In genomic region chr1:86119214-86119764, GRCh38 we compare ENCODE assay signal across 21 cellular contexts. TPM values are rescaled to one million over a fixed set of nuclear protein-coding genes. Genes with fewer than 3 reads are reported as not detected.
DNase-seq lines count a peak whose midpoint lies in the region; ATAC-seq, FAIRE-seq and TF ChIP-seq lines count a peak whose summit lies in the region.
"Had no signal": no experiment of that assay in that cellular context is flagged by ENCODE, and none has a peak within 500 bp of the region (broad histone marks: within the 10 kb centered on the region; RNA-seq: fewer than 3 reads in every experiment).

No MANE protein-coding gene starts in this region.

- DNase-seq in AG08395 (ENCODE audit: low spot score) (peak; percentile 2), ELR (ENCODE audit: low read depth) (peak; percentile 14), MM.1S (no peak), bronchial epithelial cell (ENCODE audit: low read depth) (peak; percentile 21), MV-4-11 (lab: John Stamatoyannopoulos, UW) (no peak), hypothalamus (lab: John Stamatoyannopoulos, UW) (no peak)
- DNase-seq in activated CD8-positive, alpha-beta memory T cell treated with anti-CD3 and anti-CD28 coated beads, Interleukin-2, amount 50 U/mL, for 4 hours: no peak
- DNase-seq: KBM-7, NCI-H1092, NCI-H146, NCI-H2081, NCI-H2171 treated with DMSO at 0.1 percent for 48 hours, NCI-H446 treated with DMSO at 0.1 percent for 48 hours, Right ventricle myocardium superior had no signal

- H3K36me3 ChIP-seq in MM.1S (replicated peaks; ENCODE audit: insufficient read depth, low read length) (no peaks in the 10 kb centered on the region), bronchial epithelial cell (ENCODE audit: control insufficient read depth, insufficient read depth, low read length) (no peaks in the 10 kb centered on the region)

- no peaks in the 10 kb centered on the region for H4K20me1 ChIP-seq in MM.1S (ENCODE audit: insufficient read depth, low read length)

- no peak overlapping the region for H3K9ac ChIP-seq in MM.1S (ENCODE audit: low read length)

- FAIRE-seq in bronchial epithelial cell (lab: Jason Lieb, UNC): no peak
- FAIRE-seq: D721Med, RCC 7860 had no signal

- H3K4me2 ChIP-seq in MM.1S (ENCODE audit: low read depth, low read length): 0 out of 2 replicates have a peak overlapping the region, but pooled peaks have one; percentile 7
- H3K4me2 ChIP-seq: GM23338 had no signal

- no peaks in the 10 kb centered on the region for H3K9me2 ChIP-seq in MM.1S (replicated peaks; ENCODE audit: insufficient read depth, low read length)

- H3K79me2 ChIP-seq in MM.1S (ENCODE audit: low read length): no peaks in the 10 kb centered on the region

- TF ChIP-seq CTCF in MM.1S (IDR thresholded peaks at IDR 0.05; ENCODE audit: low read length) (no peak), bronchial epithelial cell (IDR thresholded peaks at IDR 0.05; ENCODE audit: insufficient read depth, low read length, severe bottlenecking) (no peak)

- no peak overlapping the region for H2AFZ ChIP-seq in MM.1S (ENCODE audit: low read length)
- H2AFZ ChIP-seq: GM23338 had no signal

- ATAC-seq in GM18517 (IDR thresholded peaks at IDR 0.05; ENCODE audit: unreplicated experiment): no peak
- ATAC-seq: GM23338 had no signal

- 0 out of 2 replicates have a peak, but pooled peaks cover 3% of the 10 kb centered on the region for H3K27me3 ChIP-seq in MM.1S (replicated peaks; ENCODE audit: insufficient read depth, low read length)
- no peaks in the 10 kb centered on the region for H3K27me3 ChIP-seq in bronchial epithelial cell (ENCODE audit: control insufficient read depth, insufficient read depth, low read length)

- no peak overlapping the region for H3K4me3 ChIP-seq in MM.1S (ENCODE audit: low read length)
- H3K4me3 ChIP-seq in bronchial epithelial cell (ENCODE audit: low read depth, low read length): no peak overlapping the region
- H3K4me3 ChIP-seq: GM23338, SK-N-MC had no signal

- H3K27ac ChIP-seq in MM.1S (ENCODE audit: low read length): no peak overlapping the region
- H3K27ac ChIP-seq: C4-2B, SK-N-MC had no signal

- H3K9me3 ChIP-seq in MM.1S (replicated peaks; ENCODE audit: insufficient read depth, low read length): no peaks in the 10 kb centered on the region

- no peaks in the 10 kb centered on the region for H3F3A ChIP-seq in MM.1S (ENCODE audit: insufficient read depth, low read length)

- peaks cover 11% of the 10 kb centered on the region for H3K4me1 ChIP-seq in MM.1S (ENCODE audit: low read length)

RNA-seq across cellular contexts. Expression of gene COL24A1, which starts 37.3 kb away (rescaled TPM):
- total RNA-seq in bronchial epithelial cell: under 0.01 TPM in 2 replicates
- total RNA-seq: G401 had no signal

Comparison
In these comparisons a context has a peak if more than half of its experiments do, and no peak if none do; other contexts are left out.
1. DNase-seq: peak in AG08395 (single experiment), ELR (single experiment) and bronchial epithelial cell (single experiment); none in MM.1S (single experiment), MV-4-11 (single experiment), activated CD8-positive, alpha-beta memory T cell treated with anti-CD3 and anti-CD28 coated beads, Interleukin-2, amount 50 U/mL, for 4 hours (single experiment) and hypothalamus (0 of 51).